Comparison of ENCODE assay signal across 8 cellular contexts in the genomic region with DNA sequence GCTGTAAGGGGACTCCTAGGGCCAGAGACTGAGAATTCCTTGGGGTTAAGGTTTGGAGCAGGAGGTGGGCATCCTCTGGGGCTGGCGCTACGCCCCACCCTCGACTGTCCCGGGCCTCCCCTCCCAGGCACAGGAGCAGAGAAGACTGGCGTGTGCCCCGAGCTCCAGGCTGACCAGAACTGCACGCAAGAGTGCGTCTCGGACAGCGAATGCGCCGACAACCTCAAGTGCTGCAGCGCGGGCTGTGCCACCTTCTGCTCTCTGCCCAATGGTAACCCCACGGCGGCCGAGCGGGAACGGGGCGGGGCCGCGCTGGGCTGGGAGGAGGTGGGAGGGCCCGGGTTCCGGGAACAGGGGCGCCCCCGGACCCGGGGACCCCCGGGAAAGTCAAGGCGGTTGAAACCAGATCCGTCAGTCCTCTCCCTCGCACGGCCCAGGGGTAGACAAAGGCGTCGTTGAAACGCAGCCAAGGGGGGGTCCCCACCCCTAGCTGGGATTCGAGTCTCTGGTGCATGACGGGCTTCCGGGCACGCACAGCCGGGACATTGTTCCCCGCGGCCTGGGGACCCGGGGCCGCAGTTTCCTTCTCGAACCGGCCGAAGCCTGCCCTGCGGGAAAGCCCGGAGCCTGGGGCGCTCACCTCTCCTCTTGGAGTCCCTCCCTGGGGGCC. TPM values are rescaled to one million over a fixed set of nuclear protein-coding genes. Genes with fewer than 3 reads are reported as not detected.
DNase-seq lines count a peak whose midpoint lies in the region; ATAC-seq lines count a peak whose summit lies in the region.

No MANE protein-coding gene starts in this region.

- H3K9me3 ChIP-seq in GM23248 (ENCODE audit: low read depth) (no peaks in the 10 kb centered on the region), duodenal mucosa (ENCODE audit: control insufficient read depth in 1 of 2, low read length in 2 of 2) (no peaks in the 10 kb centered on the region), subcutaneous abdominal adipose tissue (ENCODE audit: control insufficient read depth in 5 of 5, low read length in 5 of 5) (no peaks in the 10 kb centered on the region)

- DNase-seq in ELR (ENCODE audit: low read depth) (peak; percentile 21), GM23248 (peak; percentile 54), NOMO-1 treated with DMSO at 0.1 percent for 48 hours (lab: John Stamatoyannopoulos, UW; ENCODE audit: unreplicated experiment) (peak; percentile 19), memory B cell (ENCODE audit: low spot score in 2 of 2) (no peak), epidermal melanocyte (ENCODE audit: insufficient read length, low spot score) (no peak)

- 6 to 7% methylated on average over 43 to 47 of the region's 50 CpGs for WGBS in GM23248 (ENCODE audit: low coverage in 1 of 2, low lambda C conversion rate in 2 of 2, missing lambda C conversion rate in 2 of 2), 2 experiments

- no peaks in the 10 kb centered on the region for H3K79me2 ChIP-seq in GM23248 (ENCODE audit: insufficient read depth)

- H3K9me3 Mint-ChIP-seq in memory B cell = no peaks in the 10 kb centered on the region

- ATAC-seq in memory B cell (ENCODE audit: low read depth) (peak; percentile 59), HG03135 (IDR thresholded peaks at IDR 0.05; ENCODE audit: unreplicated experiment) (no peak)

- in situ Hi-C loops in GM23248 (cut with MboI) = loop anchor here (25.0 kb wide), 1 partner anchor 292 kb away; no protein-coding TSS in a partner anchor

- H3K4me3 Mint-ChIP-seq in memory B cell = peak overlapping the region; percentile 60

- H4K20me1 ChIP-seq in GM23248 (ENCODE audit: insufficient read depth) = no peaks in the 10 kb centered on the region

- H3F3A ChIP-seq in GM23248 (ENCODE audit: insufficient read depth) = no peaks in the 10 kb centered on the region

- H2AFZ ChIP-seq in GM23248 = peak overlapping the region; percentile 52

- H3K4me3 ChIP-seq in GM23248 (peak overlapping the region; percentile 58), duodenal mucosa (ENCODE audit: low read depth in 1 of 2, low read length in 2 of 2) (peak overlapping the region; percentile 56 to 73), subcutaneous abdominal adipose tissue (ENCODE audit: low read depth in 1 of 5, low read length in 5 of 5) (peak overlapping the region in 4 of 5 donors; percentile 59 to 62 (median 60))

- H3K9ac ChIP-seq in GM23248 (no peak overlapping the region), duodenal mucosa (ENCODE audit: low read depth in 1 of 2, low read length in 2 of 2) (peak overlapping the region in 1 of 2 donors; percentile 57), subcutaneous abdominal adipose tissue (ENCODE audit: low read length in 5 of 5) (peak overlapping the region in 2 of 5 donors; percentile 35 to 48)

- H3K4me1 ChIP-seq in GM23248 (ENCODE audit: insufficient read depth) (no peaks in the 10 kb centered on the region), duodenal mucosa (ENCODE audit: control insufficient read depth in 1 of 2, insufficient read depth in 2 of 2, low read length in 2 of 2) (peaks cover 13 to 22% of the 10 kb centered on the region in 2 donors), subcutaneous abdominal adipose tissue (ENCODE audit: control insufficient read depth in 5 of 5, insufficient read depth in 5 of 5, low read length in 5 of 5) (peaks cover 1 to 21% (median 17%) of the 10 kb centered on the region in 5 donors)

- H3K4me1 Mint-ChIP-seq in memory B cell = peaks cover 10% of the 10 kb centered on the region

- H3K36me3 ChIP-seq in GM23248 (ENCODE audit: low read depth) = no peaks in the 10 kb centered on the region
- H3K36me3 ChIP-seq in duodenal mucosa (ENCODE audit: control insufficient read depth in 1 of 2, insufficient read depth in 2 of 2, low read length in 2 of 2) = no peaks in the 10 kb centered on the region
- no peaks in the 10 kb centered on the region for H3K36me3 ChIP-seq in subcutaneous abdominal adipose tissue (ENCODE audit: control insufficient read depth in 5 of 5, insufficient read depth in 5 of 5, low read length in 5 of 5)

- no peaks in the 10 kb centered on the region for H3K9me2 ChIP-seq in GM23248 (ENCODE audit: insufficient read depth)

- H3K27me3 Mint-ChIP-seq in memory B cell = peaks cover 24% of the 10 kb centered on the region

- H3K27ac ChIP-seq in GM23248 (no peak overlapping the region), duodenal mucosa (ENCODE audit: low read depth, low read length) (no peak overlapping the region), subcutaneous abdominal adipose tissue (ENCODE audit: low read depth, low read length) (no peak overlapping the region)

- H3K27ac Mint-ChIP-seq in memory B cell = no peak overlapping the region

- H3K4me2 ChIP-seq in GM23248 (ENCODE audit: unreplicated experiment) = peak overlapping the region; percentile 44

- no peaks in the 10 kb centered on the region for H3K36me3 Mint-ChIP-seq in memory B cell

- H3K27me3 ChIP-seq in GM23248 (replicated peaks; ENCODE audit: insufficient read depth) = peaks cover 63% of the 10 kb centered on the region
- H3K27me3 ChIP-seq in duodenal mucosa (ENCODE audit: control insufficient read depth in 1 of 2, insufficient read depth in 2 of 2, low read length in 2 of 2) = peaks cover 10 to 18% of the 10 kb centered on the region in 2 donors
- peaks cover 17 to 37% (median 31%) of the 10 kb centered on the region in 5 donors for H3K27me3 ChIP-seq in subcutaneous abdominal adipose tissue (ENCODE audit: control insufficient read depth in 5 of 5, insufficient read depth in 4 of 5, low read length in 5 of 5)

RNA-seq across cellular contexts. Expression of gene WFDC2, which starts 0.8 kb away (rescaled TPM):
- total RNA-seq in GM23248 (2014; rRNA removed; shearing (Covaris generic)) = not detected in 2 replicates
- polyA plus RNA-seq in GM23248 (2016; fragmentation: Nextera tagmentation; extraction: Ambion mirVana) = not detected in 2 replicates

RNA-seq across cellular contexts. Expression of gene SPINT3, which starts 45.0 kb away (rescaled TPM):
- total RNA-seq in GM23248 (2014; rRNA removed; shearing (Covaris generic)) = not detected in 2 replicates
- polyA plus RNA-seq in GM23248 (2016; fragmentation: Nextera tagmentation; extraction: Ambion mirVana) = not detected in 2 replicates

RNA-seq across cellular contexts. Expression of gene PIGT, which starts 54.5 kb away (rescaled TPM):
- 108 and 138 TPM in 2 replicates for total RNA-seq in GM23248 (2014; rRNA removed; shearing (Covaris generic))
- 190 and 198 TPM in 2 replicates for polyA plus RNA-seq in GM23248 (2016; fragmentation: Nextera tagmentation; extraction: Ambion mirVana)

Comparison
In these comparisons a context has a peak if more than half of its experiments do, and no peak if none do; other contexts are left out.
1. DNase-seq: peak in ELR (single experiment), GM23248 (single experiment) and NOMO-1 treated with DMSO at 0.1 percent for 48 hours (single experiment); none in memory B cell (0 of 2) and epidermal melanocyte (single experiment).
2. Peak in every context shown above with its lines, with median percentiles within 50 percentile points of each other: H3K4me3 ChIP-seq.